Comparison of ENCODE assay signal across 9 cellular contexts in the genomic region with DNA sequence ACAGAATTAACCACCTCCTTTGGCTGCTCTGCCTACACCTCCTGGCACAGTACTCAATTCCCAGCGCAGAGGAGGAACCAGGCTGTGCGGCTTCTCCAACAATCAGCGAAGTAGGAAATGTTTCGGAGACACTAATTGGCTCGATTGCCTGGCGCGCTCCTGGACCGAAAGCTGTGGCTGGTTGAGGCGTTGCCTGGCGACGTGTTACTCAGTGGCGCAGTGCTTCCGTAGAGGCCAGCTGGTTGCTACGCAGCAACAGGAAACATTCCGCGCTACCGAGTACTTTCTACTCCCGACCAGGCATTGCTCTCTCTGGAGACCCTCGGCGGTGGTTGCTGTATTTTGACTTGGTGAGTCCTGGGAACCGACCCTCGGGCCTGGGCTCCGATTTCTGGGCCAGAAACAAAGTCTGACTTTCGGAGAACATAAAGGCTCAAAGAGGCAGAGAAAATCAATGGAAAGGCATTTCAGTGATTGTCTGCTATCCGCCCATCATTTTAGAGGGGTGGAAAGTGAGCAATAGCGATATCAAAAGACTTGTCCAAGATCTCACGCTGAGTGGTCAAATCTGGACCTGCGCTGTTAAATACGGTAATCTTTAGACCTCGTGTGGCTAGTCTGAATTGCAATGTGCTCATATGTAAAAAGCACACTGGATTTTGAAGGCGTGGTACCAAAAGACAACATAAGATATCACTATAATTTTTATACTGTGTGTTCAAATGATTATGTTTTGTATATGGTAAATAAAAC. TPM values are rescaled to one million over a fixed set of nuclear protein-coding genes. Genes with fewer than 3 reads are reported as not detected.
A peak's percentile ranks its signal among the peaks of the same experiment; 100 is the strongest.
DNase-seq lines count a peak whose midpoint lies in the region; ATAC-seq, FAIRE-seq and TF ChIP-seq lines count a peak whose summit lies in the region.
"Had no signal": no experiment of that assay in that cellular context is flagged by ENCODE, and none has a peak within 500 bp of the region (broad histone marks: within the 10 kb centered on the region; RNA-seq: fewer than 3 reads in every experiment).

A gene with protein sequence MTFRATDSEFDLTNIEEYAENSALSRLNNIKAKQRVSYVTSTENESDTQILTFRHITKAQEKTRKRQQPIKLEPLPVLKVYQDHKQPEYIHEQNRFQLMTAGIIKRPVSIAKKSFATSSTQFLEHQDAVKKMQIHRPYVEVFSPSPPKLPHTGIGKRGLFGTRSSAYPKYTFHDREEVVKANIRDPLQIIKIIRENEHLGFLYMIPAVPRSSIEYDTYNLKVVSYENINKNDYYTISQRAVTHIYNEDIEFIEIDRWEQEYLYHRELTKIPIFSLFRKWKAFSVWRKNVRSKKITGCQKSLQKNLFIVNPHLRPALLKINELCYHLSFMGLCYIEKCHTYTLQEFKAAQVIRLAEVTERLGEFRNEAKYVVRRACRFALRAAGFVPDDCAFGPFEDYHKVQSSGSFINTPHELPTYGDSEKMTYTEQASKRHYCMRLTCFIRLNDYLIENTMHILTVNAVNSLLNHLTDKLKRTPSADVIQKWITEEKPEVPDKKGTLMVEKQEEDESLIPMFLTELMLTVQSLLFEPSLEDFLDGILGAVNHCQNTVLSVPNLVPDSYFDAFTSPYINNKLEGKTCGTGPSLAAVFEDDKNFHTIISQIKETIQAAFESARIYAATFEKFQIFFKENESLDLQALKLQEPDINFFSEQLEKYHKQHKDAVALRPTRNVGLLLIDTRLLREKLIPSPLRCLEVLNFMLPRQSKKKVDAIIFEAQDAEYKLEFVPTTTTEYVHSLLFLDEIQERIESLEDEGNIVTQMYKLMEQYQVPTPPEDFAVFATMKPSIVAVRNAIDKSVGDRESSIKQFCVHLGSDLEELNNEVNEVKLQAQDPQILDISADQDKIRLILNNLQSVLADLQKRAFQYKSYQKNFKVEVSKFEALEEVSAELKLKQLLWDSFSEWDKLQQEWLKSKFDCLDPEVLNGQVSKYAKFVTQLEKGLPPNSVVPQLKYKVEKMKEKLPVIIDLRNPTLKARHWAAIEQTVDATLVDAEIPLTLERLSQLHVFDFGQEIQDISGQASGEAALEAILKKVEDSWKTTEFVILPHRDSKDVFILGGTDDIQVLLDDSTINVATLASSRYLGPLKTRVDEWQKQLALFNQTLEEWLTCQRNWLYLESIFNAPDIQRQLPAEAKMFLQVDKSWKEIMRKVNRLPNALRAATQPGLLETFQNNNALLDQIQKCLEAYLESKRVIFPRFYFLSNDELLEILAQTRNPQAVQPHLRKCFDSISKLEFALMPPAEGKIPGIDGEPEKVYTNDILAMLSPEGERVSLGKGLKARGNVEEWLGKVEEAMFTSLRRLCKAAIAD (N-terminal part only) (plus strand): TSS at position 265 of the 753 bp plus-strand sequence. CDS start 1,329 bp downstream, outside the sequence.

- no peaks in the 10 kb centered on the region for H3K36me3 ChIP-seq in keratinocyte (ENCODE audit: control insufficient read depth in 2 of 2, extremely low read depth in 1 of 2, insufficient read depth in 2 of 2, low read length in 2 of 2)

- ATAC-seq in HG03064 (IDR thresholded peaks at IDR 0.05; ENCODE audit: low read depth, unreplicated experiment) = peak; percentile 98

- no peaks in the 10 kb centered on the region for H3K27me3 ChIP-seq in keratinocyte (ENCODE audit: control insufficient read depth, extremely low read depth, insufficient read depth, low read length)

- H3K9ac ChIP-seq in keratinocyte (ENCODE audit: control insufficient read depth, extremely low read depth, insufficient read depth, low read length) = peak within 1 kb of the TSS; percentile 66

- DNase-seq in NK-92 (lab: John Stamatoyannopoulos, UW; ENCODE audit: unreplicated experiment) (peak; percentile 13), NCI-H2171 treated with DMSO at 0.1 percent for 48 hours (lab: John Stamatoyannopoulos, UW) (peak; percentile 95), choroid plexus epithelial cell (ENCODE audit: low read depth) (peak; percentile 96), keratinocyte (ENCODE audit: low read depth, low spot score) (peak; percentile 28)
- DNase-seq in NK-92 treated with Interleukin-12 subunit alpha and Interleukin-12 subunit beta, amount 100 ng/mL, for 24 hours (lab: John Stamatoyannopoulos, UW) = no peak
- DNase-seq in activated CD4-positive, alpha-beta T cell treated with anti-CD3 and anti-CD28 coated beads for 4 hours = peak; percentile 81 to 83
- peak; percentile 75 for DNase-seq in stimulated activated CD4-positive, alpha-beta T cell treated with anti-CD3 and anti-CD28 coated beads, Interleukin-12 subunit alpha, Interleukin-12 subunit beta, amount 100 ng/mL, for 4 hours

- no peaks in the 10 kb centered on the region for H3K9me3 ChIP-seq in keratinocyte (ENCODE audit: control insufficient read depth, low read depth, low read length)

- peak; percentile 94 for FAIRE-seq in keratinocyte (lab: Jason Lieb, UNC)

- H3K9me1 ChIP-seq in keratinocyte (ENCODE audit: control insufficient read depth, extremely low read depth, insufficient read depth, low read length) = no peaks in the 10 kb centered on the region

- peaks cover 4% of the 10 kb centered on the region for H3K4me1 ChIP-seq in keratinocyte (ENCODE audit: control insufficient read depth, extremely low read depth, insufficient read depth, low read length)

- peak within 1 kb of the TSS; percentile 96 for H3K4me2 ChIP-seq in keratinocyte (ENCODE audit: control insufficient read depth, extremely low read depth, insufficient read depth, low read depth, low read length)

- H3K79me2 ChIP-seq in keratinocyte (ENCODE audit: control insufficient read depth, insufficient read depth, low read length) = no peaks in the 10 kb centered on the region

- no peak for TF ChIP-seq CTCF in choroid plexus epithelial cell (conservative IDR thresholded peaks at IDR 0.05; ENCODE audit: low read depth, low read length)
- no peak for TF ChIP-seq CTCF in keratinocyte (optimal IDR thresholded peaks at IDR 0.05 in 1 of 3, IDR thresholded peaks at IDR 0.05 in 1 of 3, conservative IDR thresholded peaks at IDR 0.05 in 1 of 3; ENCODE audit: extremely low read depth in 1 of 3, insufficient read depth in 2 of 3, low read length in 3 of 3)

- H3K4me3 ChIP-seq in choroid plexus epithelial cell (ENCODE audit: low read depth, low read length) (peak within 1 kb of the TSS; percentile 52), keratinocyte (ENCODE audit: control insufficient read depth in 2 of 3, extremely low read depth in 1 of 3, insufficient read depth in 2 of 3, low read depth in 1 of 3, low read length in 3 of 3) (peak within 1 kb of the TSS; percentile 44 to 92 (median 82))

- dilution Hi-C loops in keratinocyte (cut with MboI; ENCODE audit: extremely low pct_ligation_motif_present, low sequenced_read_pairs) = no loop called here

- H2AFZ ChIP-seq in keratinocyte (ENCODE audit: control insufficient read depth, low read length) = peak within 1 kb of the TSS; percentile 96

- no peaks in the 10 kb centered on the region for H4K20me1 ChIP-seq in keratinocyte (ENCODE audit: control insufficient read depth, extremely low read depth, insufficient read depth, low read length)

- H3K27ac ChIP-seq in keratinocyte (ENCODE audit: control insufficient read depth, insufficient read depth, low read length) = peak within 1 kb of the TSS; percentile 54
- H3K27ac ChIP-seq: C4-2B had no signal

RNA-seq across cellular contexts. Expression of the gene that starts here (rescaled TPM):
- 0.02 to 0.08 TPM (median 0.05 TPM) in 3 replicates for polyA plus RNA-seq in keratinocyte
- 0.19 TPM for polyA plus RNA-seq in keratinocyte (2011; ENCODE audit: low read depth)
- 0.01 and 0.06 TPM in 2 replicates for polyA plus RNA-seq in keratinocyte (2011; cell fraction: cytosol; rRNA removed)
- 0.12 and 0.18 TPM in 2 replicates for polyA plus RNA-seq in keratinocyte (2011; cell fraction: nucleus; rRNA removed)
- 0.04 and 0.08 TPM in 2 replicates for polyA plus RNA-seq in keratinocyte (2012; ENCODE audit: low replicate concordance)
- polyA minus RNA-seq in keratinocyte = 0.13 TPM in 2 of 3 replicates, not detected in the other
- polyA minus RNA-seq in keratinocyte (2011; cell fraction: cytosol; rRNA and poly(A)+ RNA removed) = not detected
- polyA minus RNA-seq in keratinocyte (2011; cell fraction: nucleus; rRNA and poly(A)+ RNA removed) = 0.53 and 0.93 TPM in 2 replicates

Comparison
In these comparisons a context has a peak if more than half of its experiments do, and no peak if none do; other contexts are left out.
1. Peak in DNase-seq, H3K4me3 ChIP-seq, H3K27ac ChIP-seq, H3K9ac ChIP-seq and H3K4me2 ChIP-seq in keratinocyte; RNA of the gene not detected or under 1 TPM.